In the genomic region with DNA sequence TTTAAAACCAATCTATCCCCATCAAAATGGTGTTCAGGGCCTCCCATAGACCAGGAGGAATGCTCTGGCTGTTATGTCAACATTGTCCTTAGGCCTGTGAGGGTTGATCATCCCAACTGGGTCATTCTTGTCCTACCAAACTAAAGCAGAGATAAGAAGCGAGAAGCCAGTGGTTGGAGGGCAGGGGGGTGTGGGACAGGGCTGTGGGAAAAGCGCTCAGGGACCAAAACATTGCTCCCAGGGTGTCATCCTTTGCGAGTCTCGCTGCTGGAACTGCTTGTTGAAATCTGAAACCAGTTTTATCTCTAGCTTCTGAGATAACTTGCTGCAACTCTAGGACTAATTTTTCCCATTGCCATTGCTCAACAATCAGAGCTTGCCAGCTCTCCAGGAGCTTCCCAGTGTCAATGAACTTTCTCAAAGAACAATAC, we compare ENCODE assay signal across 1 cellular context.
TF ChIP-seq lines count a peak whose summit lies in the region.

No MANE protein-coding gene starts in this region.

TF ChIP-seq in HepG2, 621 proteins besides CTCF, POLR2A, EP300 and RAD21 (continued from another document):
- TF ChIP-seq AHDC1 (CRISPR knock-in tag; IDR thresholded peaks at IDR 0.05; ENCODE audit: borderline replicate concordance) (no peak), ZNF780A (CRISPR knock-in tag; IDR thresholded peaks at IDR 0.05) (no peak), LCORL (IDR thresholded peaks at IDR 0.05) (no peak), LCORL (CRISPR knock-in tag; IDR thresholded peaks at IDR 0.05) (no peak), ZNF205 (CRISPR knock-in tag; IDR thresholded peaks at IDR 0.05) (no peak), BCL6 (CRISPR knock-in tag; IDR thresholded peaks at IDR 0.05) (peak; percentile 52; the same call in 1 of the 2 replicates), MED1 (CRISPR knock-in tag; IDR thresholded peaks at IDR 0.05) (no peak), ZNF432 (CRISPR knock-in tag; IDR thresholded peaks at IDR 0.05; ENCODE audit: borderline replicate concordance) (no peak), CENPT (CRISPR knock-in tag; IDR thresholded peaks at IDR 0.05; ENCODE audit: low read depth) (no peak), IKZF1 (IDR thresholded peaks at IDR 0.05) (no peak), ZNF253 (CRISPR knock-in tag; IDR thresholded peaks at IDR 0.05; ENCODE audit: borderline replicate concordance) (no peak), SPEN (CRISPR knock-in tag; IDR thresholded peaks at IDR 0.05; ENCODE audit: low read depth) (no peak), SIX4 (CRISPR knock-in tag; IDR thresholded peaks at IDR 0.05) (peak; percentile 81; the same call in 1 of the 2 replicates), TMF1 (CRISPR knock-in tag; IDR thresholded peaks at IDR 0.05; ENCODE audit: low read depth) (no peak), ZNF136 (CRISPR knock-in tag; IDR thresholded peaks at IDR 0.05; ENCODE audit: low read depth) (no peak), HNF4A (CRISPR knock-in tag; IDR thresholded peaks at IDR 0.05) (no peak)
- TF ChIP-seq, protein P1, sequence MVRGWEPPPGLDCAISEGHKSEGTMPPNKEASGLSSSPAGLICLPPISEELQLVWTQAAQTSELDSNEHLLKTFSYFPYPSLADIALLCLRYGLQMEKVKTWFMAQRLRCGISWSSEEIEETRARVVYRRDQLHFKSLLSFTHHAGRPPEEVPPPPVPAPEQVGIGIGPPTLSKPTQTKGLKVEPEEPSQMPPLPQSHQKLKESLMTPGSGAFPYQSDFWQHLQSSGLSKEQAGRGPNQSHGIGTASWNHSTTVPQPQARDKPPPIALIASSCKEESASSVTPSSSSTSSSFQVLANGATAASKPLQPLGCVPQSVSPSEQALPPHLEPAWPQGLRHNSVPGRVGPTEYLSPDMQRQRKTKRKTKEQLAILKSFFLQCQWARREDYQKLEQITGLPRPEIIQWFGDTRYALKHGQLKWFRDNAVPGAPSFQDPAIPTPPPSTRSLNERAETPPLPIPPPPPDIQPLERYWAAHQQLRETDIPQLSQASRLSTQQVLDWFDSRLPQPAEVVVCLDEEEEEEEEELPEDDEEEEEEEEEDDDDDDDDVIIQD (CRISPR knock-in tag; IDR thresholded peaks at IDR 0.05; ENCODE audit: low read depth) = no peak
- TF ChIP-seq, protein P2, sequence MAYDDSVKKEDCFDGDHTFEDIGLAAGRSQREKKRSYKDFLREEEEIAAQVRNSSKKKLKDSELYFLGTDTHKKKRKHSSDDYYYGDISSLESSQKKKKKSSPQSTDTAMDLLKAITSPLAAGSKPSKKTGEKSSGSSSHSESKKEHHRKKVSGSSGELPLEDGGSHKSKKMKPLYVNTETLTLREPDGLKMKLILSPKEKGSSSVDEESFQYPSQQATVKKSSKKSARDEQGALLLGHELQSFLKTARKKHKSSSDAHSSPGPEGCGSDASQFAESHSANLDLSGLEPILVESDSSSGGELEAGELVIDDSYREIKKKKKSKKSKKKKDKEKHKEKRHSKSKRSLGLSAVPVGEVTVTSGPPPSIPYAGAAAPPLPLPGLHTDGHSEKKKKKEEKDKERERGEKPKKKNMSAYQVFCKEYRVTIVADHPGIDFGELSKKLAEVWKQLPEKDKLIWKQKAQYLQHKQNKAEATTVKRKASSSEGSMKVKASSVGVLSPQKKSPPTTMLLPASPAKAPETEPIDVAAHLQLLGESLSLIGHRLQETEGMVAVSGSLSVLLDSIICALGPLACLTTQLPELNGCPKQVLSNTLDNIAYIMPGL (CRISPR knock-in tag; IDR thresholded peaks at IDR 0.05; ENCODE audit: borderline replicate concordance in 1 of 2, low read depth in 1 of 2) = no peak
